8 cellular contexts compared by ENCODE assay signal in genomic region chr11:506950-507726, GRCh38. TPM values are rescaled to one million over a fixed set of nuclear protein-coding genes. Genes with fewer than 3 reads are reported as not detected.
A peak's percentile ranks its signal among the peaks of the same experiment; 100 is the strongest.
DNase-seq lines count a peak whose midpoint lies in the region; ATAC-seq and TF ChIP-seq lines count a peak whose summit lies in the region.

TSS of gene RNH1 (minus strand) at chr11:507242. CDS start at chr11:502162, 5,080 bp downstream.

- H3K4me1 ChIP-seq in adipocyte (ENCODE audit: control insufficient read depth, insufficient read depth, low read length) (peaks cover 34% of the 10 kb centered on the region), cardiac muscle cell (ENCODE audit: low read depth) (peaks cover 5% of the 10 kb centered on the region), transverse colon (peaks cover 24 to 50% (median 42%) of the 10 kb centered on the region in 4 donors)

- H3K9ac ChIP-seq in adipocyte (ENCODE audit: low read length): peak within 1 kb of the TSS; percentile 100

- H3K36me3 ChIP-seq in adipocyte (ENCODE audit: control insufficient read depth, insufficient read depth, low read length, severe bottlenecking): peaks cover 10% of the 10 kb centered on the region
- no peaks in the 10 kb centered on the region for H3K36me3 ChIP-seq in cardiac muscle cell
- no peaks in the 10 kb centered on the region for H3K36me3 ChIP-seq in transverse colon

- peak within 1 kb of the TSS; percentile 90 for H3K4me3 ChIP-seq in GM12865 (ENCODE audit: low read depth, low read length)
- H3K4me3 ChIP-seq in adipocyte (ENCODE audit: low read length): peak within 1 kb of the TSS; percentile 87
- peak within 1 kb of the TSS; percentile 71 for H3K4me3 ChIP-seq in cardiac muscle cell
- H3K4me3 ChIP-seq in transverse colon: peak within 1 kb of the TSS; percentile 52 to 87 (median 86)

- WGBS in transverse colon (ENCODE audit: low coverage in 1 of 2), 2 donors: 1% methylated on average over 34 of the region's 101 CpGs; no CpG with 5 or more reads in 1 of the 2 donors

- TF ChIP-seq CTCF in GM12865 (IDR thresholded peaks at IDR 0.05; ENCODE audit: insufficient read depth, low read depth, low read length, missing control alignments) (no peak), cardiac muscle cell (IDR thresholded peaks at IDR 0.05; ENCODE audit: low read depth, low read length) (no peak), transverse colon (IDR thresholded peaks at IDR 0.05) (no peak)

- in situ Hi-C loops in transverse colon (cut with MboI; ENCODE audit: low pct_ligation_motif_present in 1 of 4, low pct_unique_long_range_greater_than_20kb in 1 of 4, low sequenced_read_pairs in 3 of 4): no loop called here

- H3K27ac ChIP-seq in cardiac muscle cell (peak within 1 kb of the TSS; percentile 100), transverse colon (peak within 1 kb of the TSS; percentile 94 to 100 (median 99))

- peak; percentile 98 for DNase-seq in GM12865 (ENCODE audit: low read depth)
- peak; percentile 75 for DNase-seq in NCI-H1417 treated with DMSO at 0.1 percent for 48 hours (lab: John Stamatoyannopoulos, UW)
- DNase-seq in T follicular helper cell (ENCODE audit: low read depth): peak; percentile 99
- DNase-seq in adipocyte (ENCODE audit: low read depth): peak; percentile 99
- DNase-seq in cardiac muscle cell (ENCODE audit: low read depth in 1 of 2, low spot score in 1 of 2): peak; percentile 98
- peak; percentile 94 for DNase-seq in pons (ENCODE audit: low spot score)
- DNase-seq in transverse colon: peak; percentile 99

- peak; percentile 58 for ATAC-seq in HG02763 (IDR thresholded peaks at IDR 0.05; ENCODE audit: unreplicated experiment)

- TF ChIP-seq POLR2A in transverse colon (IDR thresholded peaks at IDR 0.05): peak; percentile 68

- H3K9me3 ChIP-seq in adipocyte (ENCODE audit: control insufficient read depth, low read length) (no peaks in the 10 kb centered on the region), cardiac muscle cell (ENCODE audit: low read depth) (no peaks in the 10 kb centered on the region), transverse colon (no peaks in the 10 kb centered on the region)

- no peak for TF ChIP-seq EP300 in transverse colon (IDR thresholded peaks at IDR 0.05; ENCODE audit: low read depth)

- no peaks in the 10 kb centered on the region for H3K27me3 ChIP-seq in adipocyte (replicated peaks; ENCODE audit: control insufficient read depth, insufficient read depth, low read length)
- H3K27me3 ChIP-seq in cardiac muscle cell: no peaks in the 10 kb centered on the region
- no peaks in the 10 kb centered on the region for H3K27me3 ChIP-seq in transverse colon

- intact Hi-C loops in transverse colon (cut with DNase I; ENCODE audit: low total_unique reads): loop anchor here (10.0 kb wide), 2 partner anchors 52 to 102 kb away; partner anchors contain the start of gene PTDSS2

RNA-seq across cellular contexts. Expression of gene RNH1, which starts in this region (rescaled TPM):
- 149 and 186 TPM in 2 replicates for total RNA-seq in cardiac muscle cell
- 157 and 176 TPM in 2 replicates for polyA plus RNA-seq in cardiac muscle cell
- total RNA-seq in transverse colon: 100 to 1,000 TPM; 151 to 309 (median 198) TPM

Comparison
In these comparisons a context has a peak if more than half of its experiments do, and no peak if none do; other contexts are left out.
1. Peak in every context shown above with its lines: DNase-seq, ATAC-seq, H3K4me3 ChIP-seq and H3K27ac ChIP-seq.